Comparison of ENCODE assay signal across 13 cellular contexts in genomic region chr14:75563931-75564330, GRCh38. TPM values are rescaled to one million over a fixed set of nuclear protein-coding genes. Genes with fewer than 3 reads are reported as not detected.
"Had no signal": no experiment of that assay in that cellular context is flagged by ENCODE, and none has a peak within 500 bp of the region (broad histone marks: within the 10 kb centered on the region; RNA-seq: fewer than 3 reads in every experiment).

No MANE protein-coding gene starts in this region.

- H3K36me3 ChIP-seq: esophagus muscularis mucosa, tibial artery, vagina had no signal

- H3K4me3 ChIP-seq: esophagus muscularis mucosa, lung, smooth muscle cell, tibial artery, vagina had no signal

- DNase-seq: activated effector memory CD4-positive, alpha-beta T cell treated with Interleukin-2 at 50 U/mL for 16 hours; activated naive CD8-positive, alpha-beta T cell treated with anti-CD3 and anti-CD28 coated beads, Interleukin-2, amount 10 ng/mL, durations not matched to agents 7 days and 5 days; activated T-cell treated with anti-CD3 and anti-CD28 coated beads, Interleukin-2, amount 50 U/mL, for 24 hours; aorta; glutamatergic neuron; naive B cell; right cardiac atrium; tibial artery had no signal

- H3K4me2 ChIP-seq: smooth muscle cell had no signal

- H3K27ac ChIP-seq: esophagus muscularis mucosa, tibial artery, vagina had no signal

- H3K27me3 ChIP-seq: esophagus muscularis mucosa, vagina had no signal

- H3K9me3 ChIP-seq: esophagus muscularis mucosa, tibial artery, vagina had no signal

RNA-seq across cellular contexts. Expression of gene BATF, which starts 41.7 kb away (rescaled TPM):
- total RNA-seq: fibroblast of villous mesenchyme, smooth muscle cell had no signal
- polyA plus RNA-seq: smooth muscle cell had no signal
